8 cellular contexts compared by ENCODE assay signal in genomic region chr14:103879570-103880333, GRCh38. TPM values are rescaled to one million over a fixed set of nuclear protein-coding genes. Genes with fewer than 3 reads are reported as not detected.
DNase-seq lines count a peak whose midpoint lies in the region; ATAC-seq, FAIRE-seq and TF ChIP-seq lines count a peak whose summit lies in the region.

No MANE protein-coding gene starts in this region.

- H3K4me3 ChIP-seq in SK-N-SH (ENCODE audit: low read depth in 2 of 2, low read length in 1 of 2) (no peak overlapping the region), keratinocyte (ENCODE audit: control insufficient read depth in 2 of 3, extremely low read depth in 1 of 3, insufficient read depth in 2 of 3, low read depth in 1 of 3, low read length in 3 of 3) (peak overlapping the region in 1 of 3 experiments; percentile 6), thoracic aorta (peak overlapping the region; percentile 62)

- H2AFZ ChIP-seq in SK-N-SH (ENCODE audit: low read depth) (no peak overlapping the region), keratinocyte (ENCODE audit: control insufficient read depth, low read length) (no peak overlapping the region)

- TF ChIP-seq CTCF in SK-N-SH (IDR thresholded peaks at IDR 0.05) = no peak
- no peak for TF ChIP-seq CTCF in keratinocyte (optimal IDR thresholded peaks at IDR 0.05 in 1 of 3, IDR thresholded peaks at IDR 0.05 in 1 of 3, conservative IDR thresholded peaks at IDR 0.05 in 1 of 3; ENCODE audit: extremely low read depth in 1 of 3, insufficient read depth in 2 of 3, low read length in 3 of 3)
- no peak for TF ChIP-seq CTCF in thoracic aorta (IDR thresholded peaks at IDR 0.05)

- TF ChIP-seq POLR2A in GM12891 (IDR thresholded peaks at IDR 0.05; ENCODE audit: low read depth, low read length) = no peak

- dilution Hi-C loops in keratinocyte (cut with MboI; ENCODE audit: extremely low pct_ligation_motif_present, low sequenced_read_pairs) = no loop called here

- WGBS in SK-N-SH (ENCODE audit: low lambda C conversion rate) = 75% methylated on average over 29 of the region's 34 CpGs

- no peak for TF ChIP-seq RAD21 in SK-N-SH (IDR thresholded peaks at IDR 0.05; ENCODE audit: low read length)

- H3K4me2 ChIP-seq in SK-N-SH (no peak overlapping the region), keratinocyte (ENCODE audit: control insufficient read depth, extremely low read depth, insufficient read depth, low read depth, low read length) (peak overlapping the region; percentile 77)

- no peaks in the 10 kb centered on the region for H3K79me2 ChIP-seq in SK-N-SH (ENCODE audit: insufficient read depth)
- H3K79me2 ChIP-seq in keratinocyte (ENCODE audit: control insufficient read depth, insufficient read depth, low read length) = no peaks in the 10 kb centered on the region

- no peaks in the 10 kb centered on the region for H3K9me3 Mint-ChIP-seq in activated naive CD8-positive, alpha-beta T cell treated with anti-CD3 and anti-CD28 coated beads for 36 hours

- H3K9me1 ChIP-seq in keratinocyte (ENCODE audit: control insufficient read depth, extremely low read depth, insufficient read depth, low read length) = no peaks in the 10 kb centered on the region

- ATAC-seq in SK-N-SH treated with all-trans-retinoic acid at 6 μM for 48 hours (no peak; the same call in 2 of the 3 replicates), thoracic aorta (ENCODE audit: insufficient number of reproducible peaks, low FRiP score, low read depth) (no peak)

- H3K4me1 Mint-ChIP-seq in activated naive CD8-positive, alpha-beta T cell treated with anti-CD3 and anti-CD28 coated beads for 36 hours = peaks cover 21% of the 10 kb centered on the region

- H3K9ac ChIP-seq in SK-N-SH = no peak overlapping the region
- no peak overlapping the region for H3K9ac ChIP-seq in keratinocyte (ENCODE audit: control insufficient read depth, extremely low read depth, insufficient read depth, low read length)

- H3K27me3 ChIP-seq in SK-N-SH (ENCODE audit: insufficient read depth) = no peaks in the 10 kb centered on the region
- peaks cover 14% of the 10 kb centered on the region for H3K27me3 ChIP-seq in keratinocyte (ENCODE audit: control insufficient read depth, extremely low read depth, insufficient read depth, low read length)
- no peaks in the 10 kb centered on the region for H3K27me3 ChIP-seq in thoracic aorta (replicated peaks; ENCODE audit: insufficient read depth)

- H3K9me3 ChIP-seq in SK-N-SH = no peaks in the 10 kb centered on the region
- no peaks in the 10 kb centered on the region for H3K9me3 ChIP-seq in keratinocyte (ENCODE audit: control insufficient read depth, low read depth, low read length)
- H3K9me3 ChIP-seq in thoracic aorta = no peaks in the 10 kb centered on the region

- DNase-seq in SK-N-SH (peak; percentile 51), keratinocyte (ENCODE audit: low read depth, low spot score) (no peak), thoracic aorta (ENCODE audit: low spot score) (no peak), amygdala (lab: John Stamatoyannopoulos, UW) (no peak), medulla oblongata (ENCODE audit: extremely low spot score) (no peak), GM12891 (ENCODE audit: insufficient read length, low spot score) (no peak)
- no peak for DNase-seq in activated naive CD8-positive, alpha-beta T cell treated with anti-CD3 and anti-CD28 coated beads for 36 hours

- CTCF ChIA-PET in SK-N-SH (lab: Yijun Ruan, JAX) = interaction anchor here (1.1 to 3.3 kb wide), 4 partner anchors 26 to 74 kb away, joined by 3 to 15 read pairs (median 12); a partner anchor contains a TSS

- H3K4me1 ChIP-seq in SK-N-SH (ENCODE audit: control insufficient read depth in 1 of 2, insufficient read depth in 2 of 2, low read depth in 1 of 2, low read length in 1 of 2) = peaks cover 0 to 38% of the 10 kb centered on the region in 2 experiments; a peak in 1 of 4 replicates
- H3K4me1 ChIP-seq in keratinocyte (ENCODE audit: control insufficient read depth, extremely low read depth, insufficient read depth, low read length) = peaks cover 11% of the 10 kb centered on the region
- H3K4me1 ChIP-seq in thoracic aorta (ENCODE audit: control insufficient read depth in 1 of 2, low read depth in 2 of 2) = peaks cover 16 to 26% of the 10 kb centered on the region in 2 donors

- no peaks in the 10 kb centered on the region for H3K36me3 ChIP-seq in SK-N-SH (replicated peaks in 1 of 2; ENCODE audit: control insufficient read depth in 1 of 2, insufficient read depth in 2 of 2, low read length in 1 of 2)
- H3K36me3 ChIP-seq in keratinocyte (ENCODE audit: control insufficient read depth in 2 of 2, extremely low read depth in 1 of 2, insufficient read depth in 2 of 2, low read length in 2 of 2) = no peaks in the 10 kb centered on the region
- H3K36me3 ChIP-seq in thoracic aorta = no peaks in the 10 kb centered on the region

- no peak overlapping the region; a peak in 1 of 4 replicates for H3K27ac ChIP-seq in SK-N-SH (ENCODE audit: low read depth in 2 of 2, low read length in 1 of 2)
- no peak overlapping the region for H3K27ac ChIP-seq in keratinocyte (ENCODE audit: control insufficient read depth, insufficient read depth, low read length)
- H3K27ac ChIP-seq in thoracic aorta = peak overlapping the region; percentile 45 to 64

- no peaks in the 10 kb centered on the region for H4K20me1 ChIP-seq in SK-N-SH (ENCODE audit: insufficient read depth)
- no peaks in the 10 kb centered on the region for H4K20me1 ChIP-seq in keratinocyte (ENCODE audit: control insufficient read depth, extremely low read depth, insufficient read depth, low read length)

- H3K36me3 Mint-ChIP-seq in activated naive CD8-positive, alpha-beta T cell treated with anti-CD3 and anti-CD28 coated beads for 36 hours = no peaks in the 10 kb centered on the region

- H3K4me3 Mint-ChIP-seq in activated naive CD8-positive, alpha-beta T cell treated with anti-CD3 and anti-CD28 coated beads for 36 hours = peak overlapping the region; percentile 67

- no peak for TF ChIP-seq EP300 in SK-N-SH (IDR thresholded peaks at IDR 0.05; ENCODE audit: borderline replicate concordance in 1 of 2, low read depth in 1 of 2, low read length in 1 of 2)

- POLR2A ChIA-PET in SK-N-SH (lab: Yijun Ruan, JAX) = interaction anchor here (1.4 kb wide), 1 partner anchor 25 kb away, joined by 3 read pairs; no protein-coding TSS in a partner anchor

- H3F3A ChIP-seq in SK-N-SH (replicated peaks; ENCODE audit: insufficient read depth) = no peaks in the 10 kb centered on the region

- FAIRE-seq in keratinocyte (lab: Jason Lieb, UNC) = no peak
- FAIRE-seq in GM12891 (lab: Jason Lieb, UNC) = no peak

- no peaks in the 10 kb centered on the region for H3K27me3 Mint-ChIP-seq in activated naive CD8-positive, alpha-beta T cell treated with anti-CD3 and anti-CD28 coated beads for 36 hours

- H3K9me2 ChIP-seq in SK-N-SH = no peaks in the 10 kb centered on the region

- no peak overlapping the region for H3K27ac Mint-ChIP-seq in activated naive CD8-positive, alpha-beta T cell treated with anti-CD3 and anti-CD28 coated beads for 36 hours

TF ChIP-seq in SK-N-SH treated with all-trans-retinoic acid at 6 μM for 48 hours, 23 proteins besides CTCF, POLR2A, EP300 and RAD21 (continues in another document):
- no peak for TF ChIP-seq ZNF70 (CRISPR knock-in tag; IDR thresholded peaks at IDR 0.05)
- no peak for TF ChIP-seq TOX (CRISPR knock-in tag; IDR thresholded peaks at IDR 0.05; ENCODE audit: borderline replicate concordance)
- no peak for TF ChIP-seq SNAI2 (CRISPR knock-in tag; IDR thresholded peaks at IDR 0.05)
- no peak for TF ChIP-seq CSDC2 (CRISPR knock-in tag; IDR thresholded peaks at IDR 0.05)
- TF ChIP-seq BACH2 (CRISPR knock-in tag; IDR thresholded peaks at IDR 0.05; ENCODE audit: borderline replicate concordance) = no peak
- no peak for TF ChIP-seq ZNF8 (CRISPR knock-in tag; IDR thresholded peaks at IDR 0.05)

TF ChIP-seq in GM12891, 5 proteins besides CTCF, POLR2A, EP300 and RAD21:
- TF ChIP-seq TAF1 (IDR thresholded peaks at IDR 0.05; ENCODE audit: low read depth, low read length) (no peak), POU2F2 (IDR thresholded peaks at IDR 0.05; ENCODE audit: low read depth, low read length) (no peak), SPI1 (IDR thresholded peaks at IDR 0.05; ENCODE audit: low read depth, low read length) (no peak), PAX5 (IDR thresholded peaks at IDR 0.05; ENCODE audit: insufficient read depth, low read length, severe bottlenecking) (no peak), POLR2AphosphoS5 (IDR thresholded peaks at IDR 0.05; ENCODE audit: low read depth, low read length) (no peak)

RNA-seq across cellular contexts. Expression of gene PPP1R13B, which starts 32.4 kb away (rescaled TPM):
- 5.1 and 5.7 TPM in 2 replicates for polyA plus RNA-seq in SK-N-SH (2012; rRNA removed)
- polyA plus RNA-seq in SK-N-SH (2012; cell fraction: cytosol; rRNA removed) = 2.6 and 3.9 TPM in 2 replicates
- 31.2 and 31.8 TPM in 2 replicates for polyA plus RNA-seq in SK-N-SH (2012; cell fraction: nucleus; rRNA removed)
- 1 to 10 TPM; 8.5 to 9.8 TPM for total RNA-seq in activated naive CD8-positive, alpha-beta T cell treated with anti-CD3 and anti-CD28 coated beads for 36 hours
- 5.8 to 7.7 TPM (median 6.6 TPM) in 3 replicates for polyA plus RNA-seq in keratinocyte
- polyA plus RNA-seq in keratinocyte (2011; ENCODE audit: low read depth) = 38.4 TPM
- polyA plus RNA-seq in keratinocyte (2011; cell fraction: cytosol; rRNA removed) = 5.1 and 5.3 TPM in 2 replicates
- 22.3 and 26.6 TPM in 2 replicates for polyA plus RNA-seq in keratinocyte (2011; cell fraction: nucleus; rRNA removed)
- 7.5 and 13.0 TPM in 2 replicates for polyA plus RNA-seq in keratinocyte (2012; ENCODE audit: low replicate concordance)
- 16.2 to 31.2 TPM (median 24.2 TPM) in 3 replicates for polyA minus RNA-seq in keratinocyte
- polyA minus RNA-seq in keratinocyte (2011; cell fraction: cytosol; rRNA and poly(A)+ RNA removed) = 5.0 TPM
- 15.7 and 23.7 TPM in 2 replicates for polyA minus RNA-seq in keratinocyte (2011; cell fraction: nucleus; rRNA and poly(A)+ RNA removed)
- total RNA-seq in thoracic aorta = 10 to 100 TPM; 10.7 to 15.3 TPM
- 3.6 TPM for polyA plus RNA-seq in GM12891 (2012; ENCODE audit: low read depth, missing spikeins)

RNA-seq across cellular contexts. Expression of gene TDRD9, which starts 48.5 kb away (rescaled TPM):
- polyA plus RNA-seq in SK-N-SH (2012; rRNA removed) (not detected in 2 replicates), keratinocyte (0.06 to 0.10 TPM (median 0.09 TPM) in 3 replicates)
- not detected in 2 replicates for polyA plus RNA-seq in SK-N-SH (2012; cell fraction: cytosol; rRNA removed)
- polyA plus RNA-seq in SK-N-SH (2012; cell fraction: nucleus; rRNA removed) = not detected in 2 replicates
- under 1 TPM; 0.16 to 0.54 TPM for total RNA-seq in activated naive CD8-positive, alpha-beta T cell treated with anti-CD3 and anti-CD28 coated beads for 36 hours
- not detected for polyA plus RNA-seq in keratinocyte (2011; ENCODE audit: low read depth)
- polyA plus RNA-seq in keratinocyte (2011; cell fraction: cytosol; rRNA removed) = 0.04 and 0.06 TPM in 2 replicates
- polyA plus RNA-seq in keratinocyte (2011; cell fraction: nucleus; rRNA removed) = 0.19 and 0.20 TPM in 2 replicates
- polyA plus RNA-seq in keratinocyte (2012; ENCODE audit: low replicate concordance) = 0.08 and 0.37 TPM in 2 replicates
- polyA minus RNA-seq in keratinocyte = 0.10 TPM in 2 of 3 replicates, not detected in the other
- polyA minus RNA-seq in keratinocyte (2011; cell fraction: cytosol; rRNA and poly(A)+ RNA removed) = not detected
- 0.11 TPM in 1 of 2 replicates, not detected in the other for polyA minus RNA-seq in keratinocyte (2011; cell fraction: nucleus; rRNA and poly(A)+ RNA removed)
- 10 to 100 TPM in 1 of 2 donors, not detected in 1; 12.0 TPM for total RNA-seq in thoracic aorta
- polyA plus RNA-seq in GM12891 (2012; ENCODE audit: low read depth, missing spikeins) = not detected

Comparison
In these comparisons a context has a peak if more than half of its experiments do, and no peak if none do; other contexts are left out.
1. H3K27ac ChIP-seq: peak in thoracic aorta (2 of 2); none in SK-N-SH (0 of 2) and keratinocyte (single experiment).